In genomic region chr11:20258496-20258895, GRCh38 we compare ENCODE assay signal across 25 cellular contexts.
"Had no signal": no experiment of that assay in that cellular context is flagged by ENCODE, and none has a peak within 500 bp of the region (broad histone marks: within the 10 kb centered on the region; RNA-seq: fewer than 3 reads in every experiment).

No MANE protein-coding gene starts in this region.

- DNase-seq: activated B cell treated with CpG ODN at 0.5 μM for 24 hours; activated CD4-positive, alpha-beta T cell treated with anti-CD3 and anti-CD28 coated beads, Interleukin-2, amount 50 U/mL, for 4 hours; activated naive CD4-positive, alpha-beta T cell; activated T-cell treated with anti-CD3 and anti-CD28 coated beads for 4 hours; activated T-cell treated with anti-CD3 and anti-CD28 coated beads, Interleukin-2, amount 50 U/mL, for 72 hours; central memory CD4-positive, alpha-beta T cell; endodermal cell; foreskin fibroblast; heart left ventricle; hypothalamus; immature natural killer cell; kidney; lower lobe of right lung; mesenchymal stem cell; mucosa of descending colon; right lobe of liver; stimulated activated CD4-positive, alpha-beta T cell treated with anti-CD3 and anti-CD28 coated beads, Interleukin-2, amount 100 ng/mL, for 48 hours; stimulated activated naive CD8-positive, alpha-beta T cell treated with anti-CD3 and anti-CD28 coated beads, Interleukin-15, Interleukin-2, amounts not matched to agents 100 U/mL and 50 U/mL, for 24 hours; trophoblast cell had no signal

- H3K4me3 Mint-ChIP-seq: activated B cell treated with CpG ODN at 0.5 μM for 24 hours; activated T-cell treated with anti-CD3 and anti-CD28 coated beads, Interleukin-2, amount 50 U/mL, for 72 hours; endodermal cell; immature natural killer cell; natural killer cell treated with Interleukin-12 subunit alpha and Interleukin-12 subunit beta and Interleukin-15 and Interleukin-18, amount 100 ng/mL, for 72 hours had no signal

- ATAC-seq: activated naive CD4-positive, alpha-beta T cell treated with anti-CD3 and anti-CD28 coated beads, Interleukin-2, amount 50 U/mL, for 72 hours; activated T-cell treated with anti-CD3 and anti-CD28 coated beads, Interleukin-2, amount 50 U/mL, for 72 hours; esophagus mucosa; heart left ventricle; left lobe of liver; lower lobe of right lung; mucosa of descending colon; natural killer cell treated with Interleukin-12 subunit alpha and Interleukin-12 subunit beta and Interleukin-15 and Interleukin-18, amount 100 ng/mL, for 72 hours; right lobe of liver; stimulated activated naive CD8-positive, alpha-beta T cell treated with anti-CD3 and anti-CD28 coated beads, Interleukin-15, Interleukin-2, amounts not matched to agents 100 U/mL and 50 U/mL, for 24 hours had no signal

- H3K4me1 ChIP-seq: breast epithelium, heart left ventricle, lower lobe of right lung, right lobe of liver had no signal

- H3K36me3 Mint-ChIP-seq: activated naive CD4-positive, alpha-beta T cell treated with anti-CD3 and anti-CD28 coated beads, Interleukin-2, amount 50 U/mL, for 72 hours; immature natural killer cell; natural killer cell treated with Interleukin-12 subunit alpha and Interleukin-12 subunit beta and Interleukin-15 and Interleukin-18, amount 100 ng/mL, for 72 hours had no signal

- H3K4me1 Mint-ChIP-seq: activated B cell treated with CpG ODN at 0.5 μM for 24 hours, immature natural killer cell had no signal

- H3K9me3 Mint-ChIP-seq: activated B cell treated with CpG ODN at 0.5 μM for 24 hours; activated naive CD4-positive, alpha-beta T cell treated with anti-CD3 and anti-CD28 coated beads, Interleukin-2, amount 50 U/mL, for 72 hours; activated T-cell treated with anti-CD3 and anti-CD28 coated beads, Interleukin-2, amount 50 U/mL, for 72 hours; endodermal cell; natural killer cell treated with Interleukin-12 subunit alpha and Interleukin-12 subunit beta and Interleukin-15 and Interleukin-18, amount 100 ng/mL, for 72 hours had no signal

- H3K9me3 ChIP-seq: breast epithelium, heart left ventricle, lower lobe of right lung, mucosa of descending colon, right lobe of liver, thoracic aorta had no signal

- H3K27ac Mint-ChIP-seq: activated B cell treated with CpG ODN at 0.5 μM for 24 hours; activated naive CD4-positive, alpha-beta T cell treated with anti-CD3 and anti-CD28 coated beads, Interleukin-2, amount 50 U/mL, for 72 hours; activated T-cell treated with anti-CD3 and anti-CD28 coated beads, Interleukin-2, amount 50 U/mL, for 72 hours; endodermal cell; immature natural killer cell; natural killer cell treated with Interleukin-12 subunit alpha and Interleukin-12 subunit beta and Interleukin-15 and Interleukin-18, amount 100 ng/mL, for 72 hours had no signal

- H3K27ac ChIP-seq: breast epithelium, heart left ventricle, lower lobe of right lung, right lobe of liver, thoracic aorta had no signal

- H3K27me3 ChIP-seq: right lobe of liver had no signal

- H3K36me3 ChIP-seq: breast epithelium, heart left ventricle, lower lobe of right lung, right lobe of liver, thoracic aorta had no signal

- H3K4me3 ChIP-seq: breast epithelium, heart left ventricle, lower lobe of right lung, mucosa of descending colon, right lobe of liver, thoracic aorta had no signal
